ENCODE assay signal across 9 cellular contexts in genomic region chr13:111005808-111006494, GRCh38.
A peak's percentile ranks its signal among the peaks of the same experiment; 100 is the strongest.
DNase-seq lines count a peak whose midpoint lies in the region; ATAC-seq and TF ChIP-seq lines count a peak whose summit lies in the region.
"Had no signal": no experiment of that assay in that cellular context is flagged by ENCODE, and none has a peak within 500 bp of the region (broad histone marks: within the 10 kb centered on the region; RNA-seq: fewer than 3 reads in every experiment).

No MANE protein-coding gene starts in this region.

- H3K9me3 ChIP-seq in prostate gland = no peaks in the 10 kb centered on the region

- DNase-seq in AG20443 (ENCODE audit: low spot score) (peak; percentile 53), left cardiac atrium (peak; percentile 73), prostate gland (ENCODE audit: low spot score) (peak; percentile 31), kidney glomerular epithelial cell (lab: John Stamatoyannopoulos, UW) (no peak)
- no peak for DNase-seq in activated CD8-positive, alpha-beta memory T cell treated with anti-CD3 and anti-CD28 coated beads, Interleukin-2, amount 10 ng/mL, durations not matched to agents 7 days and 5 days
- DNase-seq in stimulated activated CD4-positive, alpha-beta T cell treated with anti-CD3 and anti-CD28 coated beads, Interleukin-15, amount 100 ng/mL, for 24 hours = no peak
- DNase-seq: stimulated activated naive CD8-positive, alpha-beta T cell treated with anti-CD3 and anti-CD28 coated beads, Interleukin-15, Interleukin-2, amounts not matched to agents 100 U/mL and 50 U/mL, for 24 hours had no signal

- H3K27ac Mint-ChIP-seq in activated CD8-positive, alpha-beta memory T cell treated with anti-CD3 and anti-CD28 coated beads, Interleukin-2, amount 10 ng/mL, durations not matched to agents 7 days and 5 days = no peak overlapping the region

- ATAC-seq in left cardiac atrium = peak; percentile 68 to 85
- no peak for ATAC-seq in activated CD8-positive, alpha-beta memory T cell treated with anti-CD3 and anti-CD28 coated beads, Interleukin-2, amount 10 ng/mL, durations not matched to agents 7 days and 5 days
- no peak for ATAC-seq in GM18517 (IDR thresholded peaks at IDR 0.05; ENCODE audit: unreplicated experiment)
- ATAC-seq: stimulated activated naive CD8-positive, alpha-beta T cell treated with anti-CD3 and anti-CD28 coated beads, Interleukin-15, Interleukin-2, amounts not matched to agents 100 U/mL and 50 U/mL, for 24 hours had no signal

- H3K4me1 ChIP-seq in prostate gland (replicated peaks) = peaks cover 3% of the 10 kb centered on the region

- H3K27ac ChIP-seq in adipose tissue (ENCODE audit: low read depth, low read length) = peak overlapping the region; percentile 81
- peak overlapping the region; percentile 81 for H3K27ac ChIP-seq in prostate gland

- peaks cover 2% of the 10 kb centered on the region for H3K36me3 Mint-ChIP-seq in activated CD8-positive, alpha-beta memory T cell treated with anti-CD3 and anti-CD28 coated beads, Interleukin-2, amount 10 ng/mL, durations not matched to agents 7 days and 5 days

- H3K4me1 Mint-ChIP-seq in activated CD8-positive, alpha-beta memory T cell treated with anti-CD3 and anti-CD28 coated beads, Interleukin-2, amount 10 ng/mL, durations not matched to agents 7 days and 5 days = peaks cover 8% of the 10 kb centered on the region

- H3K27me3 ChIP-seq in prostate gland (replicated peaks; ENCODE audit: insufficient read depth) = no peaks in the 10 kb centered on the region

- H3K4me3 Mint-ChIP-seq in activated CD8-positive, alpha-beta memory T cell treated with anti-CD3 and anti-CD28 coated beads, Interleukin-2, amount 10 ng/mL, durations not matched to agents 7 days and 5 days = no peak overlapping the region

- CTCF ChIA-PET in activated CD8-positive, alpha-beta memory T cell treated with anti-CD3 and anti-CD28 coated beads, Interleukin-2, amount 10 ng/mL, durations not matched to agents 7 days and 5 days (lab: Charles Lee) = no interaction called here

- TF ChIP-seq CTCF in prostate gland (IDR thresholded peaks at IDR 0.05) = no peak

- H3K27me3 Mint-ChIP-seq in activated CD8-positive, alpha-beta memory T cell treated with anti-CD3 and anti-CD28 coated beads, Interleukin-2, amount 10 ng/mL, durations not matched to agents 7 days and 5 days = peaks cover 19% of the 10 kb centered on the region

- WGBS in adipose tissue, 3 donors = 31 to 51% (median 39%) methylated on average over 16 of the region's 16 CpGs
- WGBS in prostate gland = 34% methylated on average over 16 of the region's 16 CpGs

- no peaks in the 10 kb centered on the region for H3K9me3 Mint-ChIP-seq in activated CD8-positive, alpha-beta memory T cell treated with anti-CD3 and anti-CD28 coated beads, Interleukin-2, amount 10 ng/mL, durations not matched to agents 7 days and 5 days (ENCODE audit: low read depth)

- intact Hi-C loops in left cardiac atrium (cut with DNase I) = no loop called here
- intact Hi-C loops in prostate gland (cut with DNase I) = no loop called here

- no peak overlapping the region for H3K4me3 ChIP-seq in prostate gland

- no peaks in the 10 kb centered on the region for H3K36me3 ChIP-seq in prostate gland

- no peak for TF ChIP-seq POLR2A in prostate gland (IDR thresholded peaks at IDR 0.05)

Comparison
In these comparisons a context has a peak if more than half of its experiments do, and no peak if none do; other contexts are left out.
1. DNase-seq: peak in AG20443 (single experiment), left cardiac atrium (single experiment) and prostate gland (single experiment); none in activated CD8-positive, alpha-beta memory T cell treated with anti-CD3 and anti-CD28 coated beads, Interleukin-2, amount 10 ng/mL, durations not matched to agents 7 days and 5 days (single experiment), kidney glomerular epithelial cell (single experiment) and stimulated activated CD4-positive, alpha-beta T cell treated with anti-CD3 and anti-CD28 coated beads, Interleukin-15, amount 100 ng/mL, for 24 hours (single experiment).
2. ATAC-seq: peak in left cardiac atrium (2 of 2); none in activated CD8-positive, alpha-beta memory T cell treated with anti-CD3 and anti-CD28 coated beads, Interleukin-2, amount 10 ng/mL, durations not matched to agents 7 days and 5 days (single experiment) and GM18517 (single experiment).